1 cellular context compared by ENCODE assay signal in genomic region chr6:153424719-153425400, GRCh38.
TF ChIP-seq lines count a peak whose summit lies in the region.

No MANE protein-coding gene starts in this region.

TF ChIP-seq in SK-N-SH treated with all-trans-retinoic acid at 6 μM for 48 hours, 23 proteins besides CTCF, POLR2A, EP300 and RAD21 (continued from another document):
- TF ChIP-seq, protein P1, sequence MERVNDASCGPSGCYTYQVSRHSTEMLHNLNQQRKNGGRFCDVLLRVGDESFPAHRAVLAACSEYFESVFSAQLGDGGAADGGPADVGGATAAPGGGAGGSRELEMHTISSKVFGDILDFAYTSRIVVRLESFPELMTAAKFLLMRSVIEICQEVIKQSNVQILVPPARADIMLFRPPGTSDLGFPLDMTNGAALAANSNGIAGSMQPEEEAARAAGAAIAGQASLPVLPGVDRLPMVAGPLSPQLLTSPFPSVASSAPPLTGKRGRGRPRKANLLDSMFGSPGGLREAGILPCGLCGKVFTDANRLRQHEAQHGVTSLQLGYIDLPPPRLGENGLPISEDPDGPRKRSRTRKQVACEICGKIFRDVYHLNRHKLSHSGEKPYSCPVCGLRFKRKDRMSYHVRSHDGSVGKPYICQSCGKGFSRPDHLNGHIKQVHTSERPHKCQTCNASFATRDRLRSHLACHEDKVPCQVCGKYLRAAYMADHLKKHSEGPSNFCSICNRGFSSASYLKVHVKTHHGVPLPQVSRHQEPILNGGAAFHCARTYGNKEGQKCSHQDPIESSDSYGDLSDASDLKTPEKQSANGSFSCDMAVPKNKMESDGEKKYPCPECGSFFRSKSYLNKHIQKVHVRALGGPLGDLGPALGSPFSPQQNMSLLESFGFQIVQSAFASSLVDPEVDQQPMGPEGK (CRISPR knock-in tag; IDR thresholded peaks at IDR 0.05; ENCODE audit: borderline replicate concordance), result no peak
- TF ChIP-seq CSDC2 (CRISPR knock-in tag; IDR thresholded peaks at IDR 0.05) (no peak), GLIS3 (CRISPR knock-in tag; IDR thresholded peaks at IDR 0.05) (no peak), PPARA (CRISPR knock-in tag; IDR thresholded peaks at IDR 0.05; ENCODE audit: borderline replicate concordance) (no peak), ZFP30 (CRISPR knock-in tag; IDR thresholded peaks at IDR 0.05) (no peak), OSR1 (CRISPR knock-in tag; IDR thresholded peaks at IDR 0.05) (no peak), ZNF565 (CRISPR knock-in tag; conservative IDR thresholded peaks at IDR 0.05; ENCODE audit: low read depth) (no peak), ZNF70 (CRISPR knock-in tag; IDR thresholded peaks at IDR 0.05) (no peak), TCF4 (CRISPR knock-in tag; IDR thresholded peaks at IDR 0.05; ENCODE audit: borderline replicate concordance) (no peak), CREB5 (CRISPR knock-in tag; IDR thresholded peaks at IDR 0.05; ENCODE audit: low read depth) (peak; percentile 71)
